Comparison of ENCODE assay signal across 34 cellular contexts in the genomic region with DNA sequence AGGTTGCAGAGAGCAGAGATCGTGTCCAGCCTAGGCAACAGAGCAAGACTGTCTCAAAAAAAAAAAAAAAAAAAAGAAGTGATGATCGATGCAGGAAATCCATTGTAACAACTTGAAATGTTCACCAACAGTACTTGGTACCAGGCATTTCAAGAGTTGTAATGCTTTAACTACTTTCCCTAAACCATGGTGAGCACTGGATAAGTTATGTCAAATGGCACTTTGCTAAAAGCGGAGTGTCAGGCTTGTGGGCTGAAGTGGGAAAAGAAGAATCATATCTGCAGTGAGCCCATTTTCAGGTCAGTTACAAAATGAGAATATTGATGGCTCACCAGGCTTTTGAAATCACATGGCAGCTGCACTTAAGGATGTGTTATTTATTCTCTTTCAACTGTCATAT.
"Had no signal": no experiment of that assay in that cellular context is flagged by ENCODE, and none has a peak within 500 bp of the region (broad histone marks: within the 10 kb centered on the region; RNA-seq: fewer than 3 reads in every experiment).

No MANE protein-coding gene starts in this region.

- H3K9me3 ChIP-seq: adrenal gland, body of pancreas, breast epithelium had no signal

- DNase-seq: activated CD4-positive, alpha-beta memory T cell treated with anti-CD3 and anti-CD28 coated beads, Interleukin-2, amount 10 ng/mL, durations not matched to agents 7 days and 5 days; activated CD4-positive, alpha-beta T cell treated with anti-CD3 and anti-CD28 coated beads for 1 hour; activated CD4-positive, alpha-beta T cell treated with anti-CD3 and anti-CD28 coated beads for 36 hours; activated CD4-positive, alpha-beta T cell treated with anti-CD3 and anti-CD28 coated beads for 48 hours; activated CD4-positive, alpha-beta T cell treated with anti-CD3 and anti-CD28 coated beads, Interleukin-2, amount 10 ng/mL, durations not matched to agents 7 days and 5 days; activated CD4-positive, alpha-beta T cell treated with anti-CD3 and anti-CD28 coated beads, Interleukin-2, amount 50 U/mL, for 48 hours; activated CD4-positive, CD25-positive, alpha-beta regulatory T cell; activated CD8-positive, alpha-beta memory T cell treated with anti-CD3 and anti-CD28 coated beads for 24 hours; activated CD8-positive, alpha-beta memory T cell treated with anti-CD3 and anti-CD28 coated beads, Interleukin-2, amount 10 ng/mL, durations not matched to agents 7 days and 5 days; activated CD8-positive, alpha-beta memory T cell treated with anti-CD3 and anti-CD28 coated beads, Interleukin-2, amount 50 U/mL, for 48 hours; activated CD8-positive, alpha-beta T cell treated with anti-CD3 and anti-CD28 coated beads, Interleukin-2, amount 10 ng/mL, durations not matched to agents 7 days and 5 days; activated effector memory CD4-positive, alpha-beta T cell treated with anti-CD3 and anti-CD28 coated beads, Interleukin-2, amount 50 U/mL, for 16 hours; activated gamma-delta T cell treated with Interleukin-2 at 50 U/mL for 16 hours; activated naive CD4-positive, alpha-beta T cell; activated naive CD4-positive, alpha-beta T cell treated with anti-CD3 and anti-CD28 coated beads for 36 hours; activated naive CD4-positive, alpha-beta T cell treated with anti-CD3 and anti-CD28 coated beads, Interleukin-2, amount 50 U/mL, for 16 hours; activated naive CD8-positive, alpha-beta T cell treated with anti-CD3 and anti-CD28 coated beads for 36 hours; activated T-cell treated with anti-CD3 and anti-CD28 coated beads, Interleukin-2, amount 50 U/mL, for 4 hours; adrenal gland; amniotic stem cell; aorta; body of pancreas; brain microvascular endothelial cell; central memory CD4-positive, alpha-beta T cell; T-helper 1 cell; T-helper 2 cell; T-helper 9 cell; WERI-Rb-1 had no signal

- H3K4me1 Mint-ChIP-seq: activated CD4-positive, alpha-beta memory T cell treated with anti-CD3 and anti-CD28 coated beads, Interleukin-2, amount 10 ng/mL, durations not matched to agents 7 days and 5 days; activated CD4-positive, alpha-beta T cell treated with anti-CD3 and anti-CD28 coated beads for 36 hours; activated CD4-positive, alpha-beta T cell treated with anti-CD3 and anti-CD28 coated beads, Interleukin-2, amount 10 ng/mL, durations not matched to agents 7 days and 5 days; activated CD8-positive, alpha-beta memory T cell treated with anti-CD3 and anti-CD28 coated beads, Interleukin-2, amount 10 ng/mL, durations not matched to agents 7 days and 5 days; activated naive CD8-positive, alpha-beta T cell treated with anti-CD3 and anti-CD28 coated beads for 36 hours; WTC11 had no signal

- H3K36me3 Mint-ChIP-seq: activated CD8-positive, alpha-beta memory T cell treated with anti-CD3 and anti-CD28 coated beads, Interleukin-2, amount 10 ng/mL, durations not matched to agents 7 days and 5 days had no signal

- H3K4me3 ChIP-seq: adrenal gland, body of pancreas, breast epithelium had no signal

- H3K27me3 ChIP-seq: adrenal gland, body of pancreas, brain microvascular endothelial cell, breast epithelium had no signal

- H3K9me3 Mint-ChIP-seq: activated CD4-positive, alpha-beta memory T cell treated with anti-CD3 and anti-CD28 coated beads, Interleukin-2, amount 10 ng/mL, durations not matched to agents 7 days and 5 days; activated CD4-positive, alpha-beta T cell treated with anti-CD3 and anti-CD28 coated beads, Interleukin-2, amount 10 ng/mL, durations not matched to agents 7 days and 5 days; activated naive CD4-positive, alpha-beta T cell treated with anti-CD3 and anti-CD28 coated beads for 36 hours; activated naive CD4-positive, alpha-beta T cell treated with anti-CD3 and anti-CD28 coated beads, Interleukin-2, amount 50 U/mL, for 72 hours; activated naive CD8-positive, alpha-beta T cell treated with anti-CD3 and anti-CD28 coated beads for 36 hours; activated T-cell treated with anti-CD3 and anti-CD28 coated beads, Interleukin-2, amount 50 U/mL, for 4 hours; T-helper 1 cell treated with Interleukin-12 subunit alpha and Interleukin-12 subunit beta and Interleukin-4 antibody, amounts not matched to agents 30 μg/mL and 1 μg/mL, for 36 hours; WTC11 had no signal

- H3K4me1 ChIP-seq: adrenal gland, body of pancreas, breast epithelium had no signal

- H3K27ac Mint-ChIP-seq: activated CD4-positive, alpha-beta memory T cell treated with anti-CD3 and anti-CD28 coated beads, Interleukin-2, amount 10 ng/mL, durations not matched to agents 7 days and 5 days; activated CD4-positive, alpha-beta T cell treated with anti-CD3 and anti-CD28 coated beads for 36 hours; activated CD4-positive, alpha-beta T cell treated with anti-CD3 and anti-CD28 coated beads, Interleukin-2, amount 10 ng/mL, durations not matched to agents 7 days and 5 days; activated CD8-positive, alpha-beta memory T cell treated with anti-CD3 and anti-CD28 coated beads, Interleukin-2, amount 10 ng/mL, durations not matched to agents 7 days and 5 days; activated CD8-positive, alpha-beta T cell treated with anti-CD3 and anti-CD28 coated beads, Interleukin-2, amount 10 ng/mL, durations not matched to agents 7 days and 5 days; activated naive CD4-positive, alpha-beta T cell treated with anti-CD3 and anti-CD28 coated beads for 36 hours; activated naive CD4-positive, alpha-beta T cell treated with anti-CD3 and anti-CD28 coated beads, Interleukin-2, amount 50 U/mL, for 72 hours; activated naive CD8-positive, alpha-beta T cell treated with anti-CD3 and anti-CD28 coated beads for 36 hours; T-helper 1 cell treated with Interleukin-12 subunit alpha and Interleukin-12 subunit beta and Interleukin-4 antibody, amounts not matched to agents 30 μg/mL and 1 μg/mL, for 36 hours; T-helper 2 cell treated with Interferon-gamma antibody and Interleukin-4, amounts not matched to agents 5 μg/mL and 100 μg/mL, for 36 hours; WTC11 had no signal

- H3K27ac ChIP-seq: adrenal gland, body of pancreas, brain microvascular endothelial cell, breast epithelium, WERI-Rb-1 had no signal

- H3K27me3 Mint-ChIP-seq: activated CD4-positive, alpha-beta memory T cell treated with anti-CD3 and anti-CD28 coated beads, Interleukin-2, amount 10 ng/mL, durations not matched to agents 7 days and 5 days; activated CD4-positive, alpha-beta T cell treated with anti-CD3 and anti-CD28 coated beads for 36 hours; activated CD4-positive, alpha-beta T cell treated with anti-CD3 and anti-CD28 coated beads, Interleukin-2, amount 10 ng/mL, durations not matched to agents 7 days and 5 days; activated CD8-positive, alpha-beta memory T cell treated with anti-CD3 and anti-CD28 coated beads, Interleukin-2, amount 10 ng/mL, durations not matched to agents 7 days and 5 days; activated naive CD8-positive, alpha-beta T cell treated with anti-CD3 and anti-CD28 coated beads for 36 hours had no signal

- ATAC-seq: activated CD4-positive, alpha-beta T cell treated with anti-CD3 and anti-CD28 coated beads for 36 hours; activated CD4-positive, CD25-positive, alpha-beta regulatory T cell treated with anti-CD3 and anti-CD28 coated beads, Interleukin-2, amount 50 U/mL, for 24 hours; activated CD8-positive, alpha-beta memory T cell treated with anti-CD3 and anti-CD28 coated beads, Interleukin-2, amount 10 ng/mL, durations not matched to agents 7 days and 5 days; activated CD8-positive, alpha-beta T cell treated with anti-CD3 and anti-CD28 coated beads, Interleukin-2, amount 10 ng/mL, durations not matched to agents 7 days and 5 days; activated T-cell treated with anti-CD3 and anti-CD28 coated beads, Interleukin-2, amount 50 U/mL, for 4 hours; body of pancreas; WTC11 had no signal

- H3K4me3 Mint-ChIP-seq: activated CD4-positive, alpha-beta memory T cell treated with anti-CD3 and anti-CD28 coated beads, Interleukin-2, amount 10 ng/mL, durations not matched to agents 7 days and 5 days; activated CD4-positive, alpha-beta T cell treated with anti-CD3 and anti-CD28 coated beads for 36 hours; activated CD4-positive, alpha-beta T cell treated with anti-CD3 and anti-CD28 coated beads, Interleukin-2, amount 10 ng/mL, durations not matched to agents 7 days and 5 days; activated CD8-positive, alpha-beta memory T cell treated with anti-CD3 and anti-CD28 coated beads, Interleukin-2, amount 10 ng/mL, durations not matched to agents 7 days and 5 days; activated CD8-positive, alpha-beta T cell treated with anti-CD3 and anti-CD28 coated beads, Interleukin-2, amount 10 ng/mL, durations not matched to agents 7 days and 5 days; activated naive CD4-positive, alpha-beta T cell treated with anti-CD3 and anti-CD28 coated beads for 36 hours; activated naive CD8-positive, alpha-beta T cell treated with anti-CD3 and anti-CD28 coated beads for 36 hours; activated T-cell treated with anti-CD3 and anti-CD28 coated beads, Interleukin-2, amount 50 U/mL, for 4 hours; T-helper 1 cell treated with Interleukin-12 subunit alpha and Interleukin-12 subunit beta and Interleukin-4 antibody, amounts not matched to agents 30 μg/mL and 1 μg/mL, for 36 hours; T-helper 2 cell treated with Interferon-gamma antibody and Interleukin-4, amounts not matched to agents 5 μg/mL and 100 μg/mL, for 36 hours; WTC11 had no signal

- H3K36me3 ChIP-seq: adrenal gland, brain microvascular endothelial cell, breast epithelium, WERI-Rb-1 had no signal
